In genomic region chr5:115625579-115626443, GRCh38 we compare ENCODE assay signal across 1 cellular context.
TF ChIP-seq lines count a peak whose summit lies in the region.

TMED7 (minus strand) TSS chr5:115626036; CDS start chr5:115625792, 244 bp downstream.

TF ChIP-seq in HEK293, 187 proteins besides CTCF, POLR2A, EP300 and RAD21 (continued from another document and continues in another):
- TF ChIP-seq ZNF518A (tag by site-specific recombination; conservative IDR thresholded peaks at IDR 0.05; ENCODE audit: low read depth): peak; percentile 97
- no peak for TF ChIP-seq ZNF426 (tag by site-specific recombination; IDR thresholded peaks at IDR 0.05)
- peak; percentile 88 for TF ChIP-seq ZNF335 (tag by site-specific recombination; conservative IDR thresholded peaks at IDR 0.05)
- TF ChIP-seq KLF9 (tag by site-specific recombination; IDR thresholded peaks at IDR 0.05; ENCODE audit: low read depth): peak; percentile 95
- no peak for TF ChIP-seq ZNF830 (tag by site-specific recombination; IDR thresholded peaks at IDR 0.05; ENCODE audit: low read depth)
- TF ChIP-seq ZNF174 (tag by site-specific recombination; IDR thresholded peaks at IDR 0.05): no peak
- peak; percentile 87 for TF ChIP-seq ZNF76 (tag by site-specific recombination; IDR thresholded peaks at IDR 0.05; ENCODE audit: borderline replicate concordance, low read depth)
- TF ChIP-seq ZNF837 (tag by site-specific recombination; IDR thresholded peaks at IDR 0.05): no peak
- TF ChIP-seq ZBTB1 (tag by site-specific recombination; IDR thresholded peaks at IDR 0.05): no peak
- peak; percentile 56 for TF ChIP-seq ZNF600 (tag by site-specific recombination; IDR thresholded peaks at IDR 0.05)
- TF ChIP-seq KLF7 (tag by site-specific recombination; IDR thresholded peaks at IDR 0.05; ENCODE audit: borderline replicate concordance): peak; percentile 72; the same call in 1 of the 2 replicates
- TF ChIP-seq ZNF658 (tag by site-specific recombination; IDR thresholded peaks at IDR 0.05): no peak
- peak; percentile 34; the same call in 1 of the 2 replicates for TF ChIP-seq ZBTB20 (tag by site-specific recombination; IDR thresholded peaks at IDR 0.05)
- peak; percentile 98 for TF ChIP-seq KLF1 (tag by site-specific recombination; IDR thresholded peaks at IDR 0.05)
- 0 out of 2 replicates have a peak, but pooled peaks have one; percentile 41 for TF ChIP-seq YY1 (tag by site-specific recombination; IDR thresholded peaks at IDR 0.05)
- peak; percentile 95 for TF ChIP-seq KLF8 (tag by site-specific recombination; IDR thresholded peaks at IDR 0.05)
- TF ChIP-seq ZNF214 (tag by site-specific recombination; IDR thresholded peaks at IDR 0.05; ENCODE audit: borderline replicate concordance): no peak
- TF ChIP-seq ZNF10 (tag by site-specific recombination; IDR thresholded peaks at IDR 0.05): no peak
- no peak for TF ChIP-seq ZBTB44 (tag by site-specific recombination; IDR thresholded peaks at IDR 0.05)
- no peak for TF ChIP-seq ZNF266 (tag by site-specific recombination; IDR thresholded peaks at IDR 0.05; ENCODE audit: low read depth)
- TF ChIP-seq ZNF302 (tag by site-specific recombination; IDR thresholded peaks at IDR 0.05; ENCODE audit: low read depth): no peak
- TF ChIP-seq SP7 (tag by site-specific recombination; IDR thresholded peaks at IDR 0.05): peak; percentile 82
- TF ChIP-seq HOXD13 (CRISPR knock-in tag; IDR thresholded peaks at IDR 0.05; ENCODE audit: borderline replicate concordance): 0 out of 2 replicates have a peak, but pooled peaks have one; percentile 18
- no peak for TF ChIP-seq WT1 (tag by site-specific recombination; IDR thresholded peaks at IDR 0.05)
- no peak for TF ChIP-seq ZNF707 (tag by site-specific recombination; IDR thresholded peaks at IDR 0.05)
- peak; percentile 49; the same call in 1 of the 2 replicates for TF ChIP-seq SCRT2 (tag by site-specific recombination; IDR thresholded peaks at IDR 0.05)
- peak; percentile 66 for TF ChIP-seq ZNF366 (tag by site-specific recombination; conservative IDR thresholded peaks at IDR 0.05)
- TF ChIP-seq ZNF621 (tag by site-specific recombination; IDR thresholded peaks at IDR 0.05): no peak
- 0 out of 2 replicates have a peak, but pooled peaks have one; percentile 56 for TF ChIP-seq ZSCAN30 (tag by site-specific recombination; IDR thresholded peaks at IDR 0.05)
- no peak for TF ChIP-seq ZNF777 (tag by site-specific recombination; IDR thresholded peaks at IDR 0.05; ENCODE audit: borderline replicate concordance)
- no peak for TF ChIP-seq ZNF404 (tag by site-specific recombination; IDR thresholded peaks at IDR 0.05)
- no peak for TF ChIP-seq ZNF747 (tag by site-specific recombination; IDR thresholded peaks at IDR 0.05)
- no peak for TF ChIP-seq ZNF175 (tag by site-specific recombination; IDR thresholded peaks at IDR 0.05)
- no peak for TF ChIP-seq ZNF776 (tag by site-specific recombination; IDR thresholded peaks at IDR 0.05; ENCODE audit: borderline replicate concordance)
- TF ChIP-seq ZNF768 (tag by site-specific recombination; IDR thresholded peaks at IDR 0.05): no peak
- TF ChIP-seq ZNF221 (tag by site-specific recombination; IDR thresholded peaks at IDR 0.05; ENCODE audit: borderline replicate concordance): no peak
- TF ChIP-seq ZNF501 (tag by site-specific recombination; IDR thresholded peaks at IDR 0.05): peak; percentile 45; the same call in 1 of the 2 replicates
- peak; percentile 82; the same call in 1 of the 2 replicates for TF ChIP-seq HIC1 (tag by site-specific recombination; IDR thresholded peaks at IDR 0.05)
- no peak for TF ChIP-seq ZNF112 (tag by site-specific recombination; IDR thresholded peaks at IDR 0.05)
- TF ChIP-seq ZNF248 (tag by site-specific recombination; IDR thresholded peaks at IDR 0.05): no peak
- TF ChIP-seq TRIM28 (IDR thresholded peaks at IDR 0.05; ENCODE audit: borderline replicate concordance, low read length): no peak; the same call in 1 of the 2 replicates
- TF ChIP-seq ZNF146 (tag by site-specific recombination; IDR thresholded peaks at IDR 0.05): no peak
- no peak for TF ChIP-seq ZNF449 (tag by site-specific recombination; IDR thresholded peaks at IDR 0.05)
- no peak for TF ChIP-seq ZNF623 (tag by site-specific recombination; IDR thresholded peaks at IDR 0.05)
- TF ChIP-seq ZNF133 (tag by site-specific recombination; IDR thresholded peaks at IDR 0.05): no peak
- TF ChIP-seq ZNF394 (tag by site-specific recombination; IDR thresholded peaks at IDR 0.05; ENCODE audit: borderline replicate concordance): peak; percentile 65; the same call in 1 of the 2 replicates
- TF ChIP-seq SP3 (tag by site-specific recombination; IDR thresholded peaks at IDR 0.05): peak; percentile 98
- no peak for TF ChIP-seq ZNF26 (tag by site-specific recombination; IDR thresholded peaks at IDR 0.05)
- no peak for TF ChIP-seq ZNF354C (tag by site-specific recombination; IDR thresholded peaks at IDR 0.05; ENCODE audit: borderline replicate concordance, low read depth)
- no peak for TF ChIP-seq ZNF488 (tag by site-specific recombination; IDR thresholded peaks at IDR 0.05)
- no peak for TF ChIP-seq ZNF555 (tag by site-specific recombination; conservative IDR thresholded peaks at IDR 0.05)
- no peak for TF ChIP-seq ZNF140 (tag by site-specific recombination; IDR thresholded peaks at IDR 0.05)
- TF ChIP-seq ZNF155 (tag by site-specific recombination; IDR thresholded peaks at IDR 0.05): no peak
- TF ChIP-seq ZNF596 (tag by site-specific recombination; IDR thresholded peaks at IDR 0.05): 0 out of 2 replicates have a peak, but pooled peaks have one; percentile 5
- peak; percentile 92 for TF ChIP-seq ZFHX2 (tag by site-specific recombination; conservative IDR thresholded peaks at IDR 0.05)
- TF ChIP-seq ZBTB8A (tag by site-specific recombination; IDR thresholded peaks at IDR 0.05): peak; percentile 83
- TF ChIP-seq BCL11A (tag by site-specific recombination; IDR thresholded peaks at IDR 0.05; ENCODE audit: low read depth): no peak
- TF ChIP-seq ZBTB26 (tag by site-specific recombination; optimal IDR thresholded peaks at IDR 0.05): peak; percentile 88
- no peak for TF ChIP-seq ZBTB6 (tag by site-specific recombination; IDR thresholded peaks at IDR 0.05)
- no peak for TF ChIP-seq ZNF16 (tag by site-specific recombination; IDR thresholded peaks at IDR 0.05; ENCODE audit: low read depth)
- no peak for TF ChIP-seq ZNF521 (tag by site-specific recombination; IDR thresholded peaks at IDR 0.05)
